Comparison of ENCODE assay signal across 22 cellular contexts in the genomic region with DNA sequence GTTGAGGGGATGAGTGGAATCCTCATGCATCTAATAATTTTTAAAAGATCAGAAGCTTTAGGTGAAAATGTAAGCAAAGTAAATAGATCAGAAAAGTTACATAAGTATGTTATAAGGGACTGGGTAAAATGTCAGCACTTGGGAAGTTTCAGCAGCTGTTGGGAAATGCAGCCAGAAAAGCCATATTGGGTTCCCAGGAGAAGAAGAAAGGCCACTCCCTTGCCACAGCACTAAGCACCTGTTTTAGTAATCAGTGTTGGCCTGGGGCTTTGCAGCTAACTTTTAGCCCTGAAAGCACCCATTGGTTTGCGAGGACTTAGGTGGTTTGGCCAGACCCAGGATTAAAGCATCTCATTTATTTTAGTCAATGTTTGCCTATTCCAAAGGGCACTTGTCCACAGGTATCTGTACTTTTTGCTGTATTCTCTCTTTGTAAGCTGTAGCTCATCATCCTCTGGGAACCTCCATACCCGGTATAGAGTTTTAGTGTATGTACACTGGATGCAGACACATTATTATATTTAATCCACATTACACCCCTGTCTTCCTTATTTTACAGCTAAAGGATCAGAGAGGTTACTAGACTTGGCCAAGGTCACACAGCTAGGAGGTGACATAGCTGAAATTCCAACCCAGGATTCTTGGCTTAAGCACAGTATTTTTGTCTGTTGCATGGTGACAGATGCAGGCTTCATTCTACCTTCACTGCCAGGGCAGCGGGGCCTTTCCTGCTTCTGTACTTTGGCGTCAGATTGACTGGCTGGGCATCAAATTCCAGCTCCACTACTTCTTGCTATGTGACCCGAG.
DNase-seq lines count a peak whose midpoint lies in the region; ATAC-seq and TF ChIP-seq lines count a peak whose summit lies in the region.
"Had no signal": no experiment of that assay in that cellular context is flagged by ENCODE, and none has a peak within 500 bp of the region (broad histone marks: within the 10 kb centered on the region; RNA-seq: fewer than 3 reads in every experiment).

No MANE protein-coding gene starts in this region.

- 50% methylated on average over 5 of the region's 5 CpGs for WGBS in right cardiac atrium

- H3K9me3 Mint-ChIP-seq in osteocyte (ENCODE audit: unreplicated experiment): no peaks in the 10 kb centered on the region
- H3K9me3 Mint-ChIP-seq: activated CD8-positive, alpha-beta T cell treated with anti-CD3 and anti-CD28 coated beads for 36 hours; activated naive CD8-positive, alpha-beta T cell treated with anti-CD3 and anti-CD28 coated beads, Interleukin-2, amount 10 ng/mL, durations not matched to agents 7 days and 5 days; effector memory CD8-positive, alpha-beta T cell; naive B cell had no signal

- H3K4me3 ChIP-seq in SJCRH30 (no peak overlapping the region), right cardiac atrium (ENCODE audit: low read length) (no peak overlapping the region)
- H3K4me3 ChIP-seq: cardiac muscle cell, left lung, uterus had no signal

- H3K27ac ChIP-seq in SJCRH30 (no peak overlapping the region), right cardiac atrium (ENCODE audit: low read length) (no peak overlapping the region)
- H3K27ac ChIP-seq: cardiac muscle cell, left lung, uterus had no signal

- H3K4me1 Mint-ChIP-seq in osteocyte (ENCODE audit: unreplicated experiment): peaks cover 26% of the 10 kb centered on the region
- H3K4me1 Mint-ChIP-seq: activated naive CD8-positive, alpha-beta T cell treated with anti-CD3 and anti-CD28 coated beads, Interleukin-2, amount 10 ng/mL, durations not matched to agents 7 days and 5 days had no signal

- H3K4me3 Mint-ChIP-seq in osteocyte (ENCODE audit: unreplicated experiment): no peak overlapping the region
- H3K4me3 Mint-ChIP-seq: activated B cell treated with CpG ODN at 0.5 μM for 24 hours; activated CD8-positive, alpha-beta T cell treated with anti-CD3 and anti-CD28 coated beads for 36 hours; activated naive CD8-positive, alpha-beta T cell treated with anti-CD3 and anti-CD28 coated beads, Interleukin-2, amount 10 ng/mL, durations not matched to agents 7 days and 5 days; activated T-cell treated with anti-CD3 and anti-CD28 coated beads, Interleukin-2, amount 50 U/mL, for 72 hours; effector memory CD8-positive, alpha-beta T cell; naive B cell; T-helper 17 cell had no signal

- DNase-seq in DMS 273 (lab: John Stamatoyannopoulos, UW; ENCODE audit: unreplicated experiment) (peak; percentile 50), SJCRH30 (peak; percentile 36 to 64), right cardiac atrium (peak in 2 of 3 donors; percentile 17 to 65), osteocyte (ENCODE audit: extremely low spot score, unreplicated experiment) (no peak), DMS53 treated with DMSO at 0.1 percent for 48 hours (lab: John Stamatoyannopoulos, UW; ENCODE audit: unreplicated experiment) (no peak), midbrain (lab: John Stamatoyannopoulos, UW) (no peak), amygdala (lab: John Stamatoyannopoulos, UW) (no peak)
- DNase-seq: activated B cell treated with CpG ODN at 0.5 μM for 24 hours; activated CD8-positive, alpha-beta T cell treated with anti-CD3 and anti-CD28 coated beads for 36 hours; activated naive CD8-positive, alpha-beta T cell treated with anti-CD3 and anti-CD28 coated beads, Interleukin-2, amount 10 ng/mL, durations not matched to agents 7 days and 5 days; activated T-cell treated with anti-CD3 and anti-CD28 coated beads, Interleukin-2, amount 50 U/mL, for 72 hours; COR-L47; effector memory CD8-positive, alpha-beta T cell; left lung; naive B cell; NCI-H1694; SHP77; stimulated activated naive CD8-positive, alpha-beta T cell treated with anti-CD3 and anti-CD28 coated beads, Interleukin-15, Interleukin-2, amounts not matched to agents 100 U/mL and 50 U/mL, for 24 hours; T-helper 17 cell had no signal

- H3K9me3 ChIP-seq in SJCRH30 (replicated peaks) (no peaks in the 10 kb centered on the region), right cardiac atrium (ENCODE audit: control insufficient read depth, low read length) (no peaks in the 10 kb centered on the region)
- H3K9me3 ChIP-seq: left lung, uterus had no signal

- no peaks in the 10 kb centered on the region for H3K36me3 Mint-ChIP-seq in osteocyte (ENCODE audit: unreplicated experiment)
- H3K36me3 Mint-ChIP-seq: activated naive CD8-positive, alpha-beta T cell treated with anti-CD3 and anti-CD28 coated beads, Interleukin-2, amount 10 ng/mL, durations not matched to agents 7 days and 5 days; naive B cell had no signal

- H3K4me1 ChIP-seq in SJCRH30 (peaks cover 3% of the 10 kb centered on the region; the same call in 1 of the 2 replicates), right cardiac atrium (ENCODE audit: control insufficient read depth, insufficient read depth, low read length) (peaks cover 3% of the 10 kb centered on the region)
- H3K4me1 ChIP-seq: uterus had no signal

- intact Hi-C loops in right cardiac atrium (cut with DNase I): no loop called here

- H3K27me3 Mint-ChIP-seq in osteocyte (ENCODE audit: unreplicated experiment): no peaks in the 10 kb centered on the region
- H3K27me3 Mint-ChIP-seq: activated B cell treated with CpG ODN at 0.5 μM for 24 hours; activated CD8-positive, alpha-beta T cell treated with anti-CD3 and anti-CD28 coated beads for 36 hours; activated naive CD8-positive, alpha-beta T cell treated with anti-CD3 and anti-CD28 coated beads, Interleukin-2, amount 10 ng/mL, durations not matched to agents 7 days and 5 days; naive B cell had no signal

- peak; percentile 78 to 83 for ATAC-seq in right cardiac atrium
- ATAC-seq in HG03175 (IDR thresholded peaks at IDR 0.05; ENCODE audit: unreplicated experiment): no peak
- ATAC-seq: activated CD8-positive, alpha-beta T cell treated with anti-CD3 and anti-CD28 coated beads for 36 hours; activated T-cell treated with anti-CD3 and anti-CD28 coated beads, Interleukin-2, amount 50 U/mL, for 72 hours; effector memory CD8-positive, alpha-beta T cell; left lung; stimulated activated naive CD8-positive, alpha-beta T cell treated with anti-CD3 and anti-CD28 coated beads, Interleukin-15, Interleukin-2, amounts not matched to agents 100 U/mL and 50 U/mL, for 24 hours; T-helper 17 cell had no signal

- no peaks in the 10 kb centered on the region for H3K36me3 ChIP-seq in SJCRH30
- H3K36me3 ChIP-seq: cardiac muscle cell, left lung, uterus had no signal

- H3K27me3 ChIP-seq in SJCRH30 (no peaks in the 10 kb centered on the region), right cardiac atrium (ENCODE audit: control insufficient read depth, insufficient read depth) (no peaks in the 10 kb centered on the region)
- H3K27me3 ChIP-seq: cardiac muscle cell, left lung, uterus had no signal

- no peak for TF ChIP-seq CTCF in osteocyte (IDR thresholded peaks at IDR 0.05)

- H3K27ac Mint-ChIP-seq in osteocyte (ENCODE audit: unreplicated experiment): peak overlapping the region; percentile 34
- H3K27ac Mint-ChIP-seq: activated B cell treated with CpG ODN at 0.5 μM for 24 hours; activated CD8-positive, alpha-beta T cell treated with anti-CD3 and anti-CD28 coated beads for 36 hours; activated naive CD8-positive, alpha-beta T cell treated with anti-CD3 and anti-CD28 coated beads, Interleukin-2, amount 10 ng/mL, durations not matched to agents 7 days and 5 days; activated T-cell treated with anti-CD3 and anti-CD28 coated beads, Interleukin-2, amount 50 U/mL, for 72 hours; effector memory CD8-positive, alpha-beta T cell; T-helper 17 cell had no signal

Comparison
In these comparisons a context has a peak if more than half of its experiments do, and no peak if none do; other contexts are left out.
1. DNase-seq: peak in DMS 273 (single experiment), SJCRH30 (2 of 2) and right cardiac atrium (2 of 3); none in osteocyte (single experiment), DMS53 treated with DMSO at 0.1 percent for 48 hours (single experiment), midbrain (single experiment) and amygdala (0 of 56).